Comparison of ENCODE assay signal across 8 cellular contexts in the genomic region with DNA sequence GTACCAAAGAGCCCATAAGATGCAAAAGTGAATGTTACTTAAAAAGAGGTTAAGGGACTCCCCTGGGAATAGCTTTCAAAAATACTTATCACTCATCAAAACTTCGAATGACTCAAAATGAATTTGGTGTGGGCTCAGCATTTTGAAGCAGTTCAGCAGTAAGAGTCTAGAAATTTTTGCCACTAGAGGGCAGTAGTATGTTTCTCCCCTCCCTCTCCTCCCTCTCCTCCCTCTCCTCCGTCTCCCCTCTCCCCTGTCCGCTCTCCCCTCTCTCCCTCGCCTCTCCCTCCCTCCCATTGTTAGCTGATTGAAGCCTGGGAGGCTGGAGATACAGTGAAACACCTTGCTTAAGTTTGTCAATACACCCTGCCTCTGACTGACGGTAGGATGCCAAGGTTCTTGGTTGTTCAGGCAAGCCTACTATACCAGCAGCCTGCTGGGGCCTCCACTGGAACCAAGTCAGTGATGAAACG.
DNase-seq lines count a peak whose midpoint lies in the region; ATAC-seq and TF ChIP-seq lines count a peak whose summit lies in the region.

No MANE protein-coding gene starts in this region.

- peak; percentile 77 for DNase-seq in A172 (ENCODE audit: low spot score)
- DNase-seq in GM13976 (ENCODE audit: low spot score) = peak; percentile 57
- peak; percentile 56 for DNase-seq in NCI-H146 treated with DMSO at 0.1 percent for 48 hours (lab: John Stamatoyannopoulos, UW; ENCODE audit: unreplicated experiment)
- DNase-seq in T-helper 2 cell = peak in 3 of 5 experiments; percentile 8 to 82 (median 41)
- peak; percentile 62 for DNase-seq in central memory CD4-positive, alpha-beta T cell
- DNase-seq in left lobe of liver (ENCODE audit: low spot score) = no peak
- DNase-seq in stimulated activated CD4-positive, alpha-beta T cell treated with anti-CD3 and anti-CD28 coated beads, TNF-alpha, amount 100 ng/mL, for 24 hours (ENCODE audit: low read depth in 3 of 3) = peak; percentile 6 to 32 (median 9)

- in situ Hi-C loops in GM13976 (cut with MboI; ENCODE audit: low sequenced_read_pairs, unreplicated experiment) = loop anchor here (10.0 kb wide), 2 partner anchors 140 to 210 kb away; no protein-coding TSS in a partner anchor

- peak; percentile 52 for TF ChIP-seq CTCF in GM13976 (IDR thresholded peaks at IDR 0.05; ENCODE audit: borderline replicate concordance, control extremely low read depth, extremely low read depth, insufficient read depth, missing control alignments)

- ATAC-seq in HG02870 (IDR thresholded peaks at IDR 0.05; ENCODE audit: unreplicated experiment) (peak; percentile 89), left lobe of liver (peak; percentile 91)
